Comparison of ENCODE assay signal across 13 cellular contexts in genomic region chr15:47870956-47871625, GRCh38.
DNase-seq lines count a peak whose midpoint lies in the region; TF ChIP-seq lines count a peak whose summit lies in the region.
"Had no signal": no experiment of that assay in that cellular context is flagged by ENCODE, and none has a peak within 500 bp of the region (broad histone marks: within the 10 kb centered on the region; RNA-seq: fewer than 3 reads in every experiment).

No MANE protein-coding gene starts in this region.

- no peak overlapping the region for H3K4me2 ChIP-seq in fibroblast of lung (ENCODE audit: extremely low read depth, insufficient read depth, low read length)

- H3K4me3 ChIP-seq in fibroblast of lung (replicated peaks in 1 of 4; ENCODE audit: control extremely low read depth in 1 of 4, insufficient read depth in 1 of 4, low read depth in 3 of 4, low read length in 4 of 4) = no peak overlapping the region

- no peak overlapping the region for H3K9ac ChIP-seq in fibroblast of lung (ENCODE audit: insufficient read depth, low read length)
- H3K9ac ChIP-seq: parathyroid adenoma had no signal

- no peaks in the 10 kb centered on the region for H4K20me1 ChIP-seq in fibroblast of lung (ENCODE audit: control insufficient read depth, extremely low read depth, insufficient read depth, low read length)

- no peaks in the 10 kb centered on the region for H3K9me3 ChIP-seq in fibroblast of lung (ENCODE audit: control insufficient read depth, insufficient read depth, low read depth, low read length)

- DNase-seq in NCI-H146 (lab: John Stamatoyannopoulos, UW) (peak; percentile 6), NCI-H146 treated with DMSO at 0.1 percent for 48 hours (lab: John Stamatoyannopoulos, UW; ENCODE audit: unreplicated experiment) (no peak), NCI-H82 treated with DMSO at 0.1 percent for 48 hours (lab: John Stamatoyannopoulos, UW; ENCODE audit: unreplicated experiment) (peak; percentile 28), fibroblast of lung (ENCODE audit: low read depth in 2 of 2) (peak; percentile 83 to 86), smooth muscle cell of the brain vasculature (ENCODE audit: low read depth, low spot score) (peak; percentile 20), NCI-H1930 (lab: John Stamatoyannopoulos, UW) (no peak), DMS79 (lab: John Stamatoyannopoulos, UW) (no peak)
- no peak for DNase-seq in stimulated activated CD4-positive, alpha-beta T cell treated with anti-CD3 and anti-CD28 coated beads, Interleukin-4, amount 100 ng/mL, for 24 hours
- DNase-seq: 8988T; activated CD8-positive, alpha-beta memory T cell treated with anti-CD3 and anti-CD28 coated beads, Interleukin-2, amount 50 U/mL, for 48 hours; islet precursor cell; SW 1271 had no signal

- no peak overlapping the region for H3K27ac ChIP-seq in fibroblast of lung (ENCODE audit: insufficient read depth, low read length)
- H3K27ac ChIP-seq: parathyroid adenoma had no signal

- H3K27me3 ChIP-seq in fibroblast of lung (ENCODE audit: control insufficient read depth, insufficient read depth, low read length) = no peaks in the 10 kb centered on the region

- no peaks in the 10 kb centered on the region for H3K36me3 ChIP-seq in fibroblast of lung (ENCODE audit: control insufficient read depth, insufficient read depth, low read length)

- no peak overlapping the region for H2AFZ ChIP-seq in fibroblast of lung (ENCODE audit: low read length)
- H2AFZ ChIP-seq: parathyroid adenoma had no signal

- TF ChIP-seq CTCF in fibroblast of lung (conservative IDR thresholded peaks at IDR 0.05 in 1 of 2, IDR thresholded peaks at IDR 0.05 in 1 of 2; ENCODE audit: low read depth in 1 of 2, low read length in 2 of 2) = no peak

- H3K79me2 ChIP-seq in fibroblast of lung (ENCODE audit: control insufficient read depth, insufficient read depth, low read length) = no peaks in the 10 kb centered on the region
- H3K79me2 ChIP-seq: parathyroid adenoma had no signal

- H3K4me1 ChIP-seq in fibroblast of lung (ENCODE audit: control insufficient read depth, extremely low read depth, insufficient read depth, low read length) = no peaks in the 10 kb centered on the region
- H3K4me1 ChIP-seq: parathyroid adenoma had no signal

Comparison
In these comparisons a context has a peak if more than half of its experiments do, and no peak if none do; other contexts are left out.
1. DNase-seq: peak in NCI-H146 (single experiment), NCI-H82 treated with DMSO at 0.1 percent for 48 hours (single experiment), fibroblast of lung (2 of 2) and smooth muscle cell of the brain vasculature (single experiment); none in NCI-H146 treated with DMSO at 0.1 percent for 48 hours (single experiment), stimulated activated CD4-positive, alpha-beta T cell treated with anti-CD3 and anti-CD28 coated beads, Interleukin-4, amount 100 ng/mL, for 24 hours (single experiment), NCI-H1930 (0 of 2) and DMS79 (single experiment).